In the genomic region with DNA sequence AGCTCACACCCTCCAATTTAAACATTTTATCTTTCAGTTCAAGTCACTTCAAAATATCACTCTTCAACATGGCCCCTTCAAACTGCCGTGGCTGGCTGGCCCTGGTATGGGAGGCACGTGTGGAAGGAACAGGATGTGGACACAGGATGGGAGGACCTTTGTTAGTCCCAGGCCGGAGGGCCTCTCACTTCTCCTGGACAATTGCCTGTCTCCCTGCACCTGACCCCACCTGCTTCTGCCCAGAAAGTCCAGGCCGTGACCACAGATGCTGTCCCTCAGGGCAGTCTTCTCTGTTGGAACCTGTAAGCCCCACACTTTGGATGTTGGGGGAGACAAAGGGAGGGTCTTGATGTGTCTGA, we compare ENCODE assay signal across 23 cellular contexts. TPM values are rescaled to one million over a fixed set of nuclear protein-coding genes. Genes with fewer than 3 reads are reported as not detected.
"Had no signal": no experiment of that assay in that cellular context is flagged by ENCODE, and none has a peak within 500 bp of the region (broad histone marks: within the 10 kb centered on the region; RNA-seq: fewer than 3 reads in every experiment).

No MANE protein-coding gene starts in this region.

- H3K27ac ChIP-seq: brain microvascular endothelial cell, gastrocnemius medialis, heart left ventricle, skin epidermis had no signal

- H3K4me3 ChIP-seq: gastrocnemius medialis, heart left ventricle, lung, skin epidermis had no signal

- H3K4me3 Mint-ChIP-seq: activated naive CD8-positive, alpha-beta T cell; activated T-cell treated with anti-CD3 and anti-CD28 coated beads, Interleukin-2, amount 50 U/mL, for 72 hours; immature natural killer cell; stimulated activated naive CD8-positive, alpha-beta T cell treated with anti-CD3 and anti-CD28 coated beads, Interleukin-15, amount 100 ng/mL, for 72 hours had no signal

- H3K36me3 Mint-ChIP-seq: activated naive CD8-positive, alpha-beta T cell had no signal

- H3K27ac Mint-ChIP-seq: activated naive CD8-positive, alpha-beta T cell; activated T-cell treated with anti-CD3 and anti-CD28 coated beads, Interleukin-2, amount 50 U/mL, for 72 hours; immature natural killer cell; stimulated activated naive CD8-positive, alpha-beta T cell treated with anti-CD3 and anti-CD28 coated beads, Interleukin-15, amount 100 ng/mL, for 72 hours had no signal

- DNase-seq: activated CD4-positive, alpha-beta T cell treated with anti-CD3 and anti-CD28 coated beads for 1 hour; activated CD4-positive, alpha-beta T cell treated with anti-CD3 and anti-CD28 coated beads, Interleukin-2, amount 50 U/mL, for 4 hours; activated gamma-delta T cell; activated T-cell treated with anti-CD3 and anti-CD28 coated beads, Interleukin-2, amount 50 U/mL, for 72 hours; amniotic stem cell; brain microvascular endothelial cell; dermis blood vessel endothelial cell; erythroblast; gastrocnemius medialis; immature natural killer cell; midbrain; stimulated activated CD4-positive, alpha-beta T cell treated with anti-CD3 and anti-CD28 coated beads, Interleukin-15, amount 100 ng/mL, for 24 hours; stimulated activated CD4-positive, alpha-beta T cell treated with anti-CD3 and anti-CD28 coated beads, Interleukin-4, amount 100 ng/mL, for 1 hour; stimulated activated naive CD8-positive, alpha-beta T cell treated with anti-CD3 and anti-CD28 coated beads, Interleukin-15, amount 100 ng/mL, for 72 hours; T-helper 1 cell; T1000 had no signal

- H3K9me3 Mint-ChIP-seq: activated T-cell treated with anti-CD3 and anti-CD28 coated beads, Interleukin-2, amount 50 U/mL, for 72 hours; immature natural killer cell; stimulated activated naive CD8-positive, alpha-beta T cell treated with anti-CD3 and anti-CD28 coated beads, Interleukin-15, amount 100 ng/mL, for 72 hours had no signal

- H3K9me3 ChIP-seq: gastrocnemius medialis had no signal

- H3K27me3 ChIP-seq: brain microvascular endothelial cell, gastrocnemius medialis had no signal

- ATAC-seq: activated T-cell treated with anti-CD3 and anti-CD28 coated beads, Interleukin-2, amount 50 U/mL, for 72 hours; gastrocnemius medialis; stimulated activated naive CD8-positive, alpha-beta T cell treated with anti-CD3 and anti-CD28 coated beads, Interleukin-15, amount 100 ng/mL, for 72 hours had no signal

- H3K4me1 Mint-ChIP-seq: immature natural killer cell; stimulated activated naive CD8-positive, alpha-beta T cell treated with anti-CD3 and anti-CD28 coated beads, Interleukin-15, amount 100 ng/mL, for 72 hours had no signal

RNA-seq across cellular contexts. Expression of gene AMBP, which starts 19.4 kb away (rescaled TPM):
- total RNA-seq: activated T-cell treated with anti-CD3 and anti-CD28 coated beads, Interleukin-2, amount 50 U/mL, for 72 hours; temporal lobe; urinary bladder had no signal

RNA-seq across cellular contexts. Expression of gene KIF12, which starts 40.4 kb away (rescaled TPM):
- total RNA-seq: activated T-cell treated with anti-CD3 and anti-CD28 coated beads, Interleukin-2, amount 50 U/mL, for 72 hours; gastrocnemius medialis; myocyte had no signal
